18 cellular contexts compared by ENCODE assay signal in the genomic region with DNA sequence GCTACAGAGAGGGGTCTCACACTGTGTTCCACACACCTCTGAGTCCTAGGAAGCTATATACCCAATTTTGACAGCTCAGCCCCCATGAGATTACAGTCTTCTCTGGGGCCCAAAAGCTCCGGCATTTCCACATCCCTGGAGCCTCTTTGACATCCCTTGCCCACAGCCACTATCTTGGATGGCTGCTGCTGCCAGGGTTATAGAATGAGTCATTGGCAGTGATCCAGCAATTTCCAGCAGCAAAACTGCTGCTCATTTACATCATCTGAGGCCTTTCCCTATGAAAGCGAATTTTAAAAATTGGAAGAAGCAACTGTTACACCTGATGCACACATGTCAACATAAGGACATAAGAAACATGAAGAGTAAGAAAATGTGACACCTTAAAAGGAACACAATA.
A peak's percentile ranks its signal among the peaks of the same experiment; 100 is the strongest.
DNase-seq lines count a peak whose midpoint lies in the region; ATAC-seq, FAIRE-seq and TF ChIP-seq lines count a peak whose summit lies in the region.
"Had no signal": no experiment of that assay in that cellular context is flagged by ENCODE, and none has a peak within 500 bp of the region (broad histone marks: within the 10 kb centered on the region; RNA-seq: fewer than 3 reads in every experiment).

No MANE protein-coding gene starts in this region.

- H3K9ac ChIP-seq in fibroblast of lung (ENCODE audit: insufficient read depth, low read length) = no peak overlapping the region
- H3K9ac ChIP-seq in H9 (ENCODE audit: extremely low read depth, insufficient read length, low read length) = no peak overlapping the region

- no peak overlapping the region for H3K4me3 Mint-ChIP-seq in H9
- H3K4me3 Mint-ChIP-seq: GM23338, immature natural killer cell, nephron progenitor cell, WTC11 had no signal

- no peak overlapping the region for H2BK20ac ChIP-seq in H9 (ENCODE audit: low read depth, low read length, poor library complexity, severe bottlenecking)

- H4K5ac ChIP-seq in H9 (ENCODE audit: insufficient read length, low read depth, low read length) = no peak overlapping the region

- DNase-seq in HFF-Myc (ENCODE audit: extremely low read depth, low read depth) = peak; percentile 1
- peak; percentile 15 to 39 for DNase-seq in SJCRH30
- peak; percentile 1 to 63 for DNase-seq in fibroblast of lung (ENCODE audit: low read depth in 2 of 2)
- peak; percentile 43 for DNase-seq in retinal pigment epithelial cell (ENCODE audit: low read depth)
- DNase-seq in H9 = no peak
- no peak for DNase-seq in GM12891 (ENCODE audit: insufficient read length, low spot score)
- DNase-seq: DND-41; effector CD8-positive, alpha-beta T cell; immature natural killer cell; NCI-H774; nephron progenitor cell; Peyer's patch; retina had no signal

- peaks cover 7% of the 10 kb centered on the region for H3K27me3 Mint-ChIP-seq in H9 (ENCODE audit: low read depth)

- no peak for FAIRE-seq in GM12891 (lab: Jason Lieb, UNC)

- TF ChIP-seq CTCF in HFF-Myc (IDR thresholded peaks at IDR 0.05; ENCODE audit: low read depth, low read length, missing control alignments) (no peak), fibroblast of lung (conservative IDR thresholded peaks at IDR 0.05 in 1 of 2, IDR thresholded peaks at IDR 0.05 in 1 of 2; ENCODE audit: low read depth in 1 of 2, low read length in 2 of 2) (no peak), retinal pigment epithelial cell (conservative IDR thresholded peaks at IDR 0.05; ENCODE audit: low read depth, low read length) (no peak), H9 (conservative IDR thresholded peaks at IDR 0.05) (no peak)

- H4K8ac ChIP-seq in H9 (replicated peaks; ENCODE audit: insufficient read length, low read depth, low read length) = no peak overlapping the region

- no peaks in the 10 kb centered on the region for H3K36me3 Mint-ChIP-seq in H9 (ENCODE audit: insufficient read depth in 1 of 3, low read depth in 3 of 3)
- H3K36me3 Mint-ChIP-seq: immature natural killer cell, WTC11 had no signal

- H3K4ac ChIP-seq in H9 (ENCODE audit: low read depth, low read length) = no peak overlapping the region

- no peaks in the 10 kb centered on the region for H3K9me3 ChIP-seq in SJCRH30 (replicated peaks)
- H3K9me3 ChIP-seq in fibroblast of lung (ENCODE audit: control insufficient read depth, insufficient read depth, low read depth, low read length) = no peaks in the 10 kb centered on the region
- H3K9me3 ChIP-seq in H9 (ENCODE audit: control insufficient read depth, low read depth, low read length) = no peaks in the 10 kb centered on the region

- H2AK5ac ChIP-seq in H9 (ENCODE audit: insufficient read length, low read length) = no peak overlapping the region

- H4K91ac ChIP-seq in H9 (ENCODE audit: insufficient read length, low read depth, low read length) = no peak overlapping the region

- H2AFZ ChIP-seq in fibroblast of lung (ENCODE audit: low read length) = no peak overlapping the region
- H2AFZ ChIP-seq in H9 (ENCODE audit: low read length) = no peak overlapping the region
- H2AFZ ChIP-seq: GM23338 had no signal

- H3K27ac ChIP-seq in SJCRH30 (no peak overlapping the region), fibroblast of lung (ENCODE audit: insufficient read depth, low read length) (no peak overlapping the region), H9 (ENCODE audit: insufficient read length, low read depth, low read length) (no peak overlapping the region)
- H3K27ac ChIP-seq: C4-2B, gastroesophageal sphincter, Peyer's patch had no signal

- no peaks in the 10 kb centered on the region for H3K9me3 Mint-ChIP-seq in H9
- H3K9me3 Mint-ChIP-seq: GM23338 had no signal

- H2BK15ac ChIP-seq in H9 (ENCODE audit: low read depth, low read length) = no peak overlapping the region

- no peak overlapping the region for H2BK120ac ChIP-seq in H9 (ENCODE audit: low read depth, low read length, poor library complexity, severe bottlenecking)

- no peaks in the 10 kb centered on the region for H3K23me2 ChIP-seq in H9 (ENCODE audit: insufficient read length, low read depth, low read length, poor library complexity, severe bottlenecking)

- no peak overlapping the region for H3K4me2 ChIP-seq in fibroblast of lung (ENCODE audit: extremely low read depth, insufficient read depth, low read length)
- H3K4me2 ChIP-seq in H9 (ENCODE audit: insufficient read depth, insufficient read length, low read length) = no peak overlapping the region
- H3K4me2 ChIP-seq: GM23338 had no signal

- no peaks in the 10 kb centered on the region for H3K27me3 ChIP-seq in SJCRH30
- no peaks in the 10 kb centered on the region for H3K27me3 ChIP-seq in fibroblast of lung (ENCODE audit: control insufficient read depth, insufficient read depth, low read length)
- no peaks in the 10 kb centered on the region for H3K27me3 ChIP-seq in H9 (ENCODE audit: insufficient read depth, low read length)
- H3K27me3 ChIP-seq: gastroesophageal sphincter, Peyer's patch had no signal

- H3K27ac Mint-ChIP-seq in H9 = no peak overlapping the region
- H3K27ac Mint-ChIP-seq: GM23338, immature natural killer cell, nephron progenitor cell, WTC11 had no signal

- H3K23ac ChIP-seq in H9 (ENCODE audit: insufficient read length, low read depth, low read length) = no peak overlapping the region

- H4K20me1 ChIP-seq in fibroblast of lung (ENCODE audit: control insufficient read depth, extremely low read depth, insufficient read depth, low read length) = no peaks in the 10 kb centered on the region
- H4K20me1 ChIP-seq in H9 (ENCODE audit: control insufficient read depth, insufficient read depth, insufficient read length) = no peaks in the 10 kb centered on the region

- no peak overlapping the region for H2BK5ac ChIP-seq in H9 (ENCODE audit: insufficient read length, low read length)

- H3K4me1 ChIP-seq in SJCRH30 (no peaks in the 10 kb centered on the region), fibroblast of lung (ENCODE audit: control insufficient read depth, extremely low read depth, insufficient read depth, low read length) (no peaks in the 10 kb centered on the region), H9 (ENCODE audit: insufficient read depth, low read length) (no peaks in the 10 kb centered on the region)
- H3K4me1 ChIP-seq: gastroesophageal sphincter, Peyer's patch had no signal

- no peak overlapping the region for H2BK12ac ChIP-seq in H9 (ENCODE audit: insufficient read length, low read depth, low read length)

- no peaks in the 10 kb centered on the region for H3K36me3 ChIP-seq in SJCRH30
- no peaks in the 10 kb centered on the region for H3K36me3 ChIP-seq in fibroblast of lung (ENCODE audit: control insufficient read depth, insufficient read depth, low read length)
- H3K36me3 ChIP-seq: gastroesophageal sphincter, Peyer's patch had no signal

- no peaks in the 10 kb centered on the region for H3K79me2 ChIP-seq in fibroblast of lung (ENCODE audit: control insufficient read depth, insufficient read depth, low read length)
- no peaks in the 10 kb centered on the region for H3K79me2 ChIP-seq in H9 (ENCODE audit: insufficient read depth, low read length)

- H3K14ac ChIP-seq in H9 (ENCODE audit: insufficient read depth, low read length) = no peak overlapping the region

- H3K4me1 Mint-ChIP-seq in H9 = no peaks in the 10 kb centered on the region
- H3K4me1 Mint-ChIP-seq: GM23338, immature natural killer cell, nephron progenitor cell, WTC11 had no signal

- H3K4me3 ChIP-seq in HFF-Myc (replicated peaks; ENCODE audit: low read depth, low read length) (no peak overlapping the region), SJCRH30 (no peak overlapping the region), fibroblast of lung (replicated peaks in 1 of 4; ENCODE audit: control extremely low read depth in 1 of 4, insufficient read depth in 1 of 4, low read depth in 3 of 4, low read length in 4 of 4) (no peak overlapping the region), retinal pigment epithelial cell (ENCODE audit: low read length) (no peak overlapping the region)
- H3K4me3 ChIP-seq: gastroesophageal sphincter, GM23338, Peyer's patch had no signal

- WGBS in H9 (ENCODE audit: extremely low coverage, insufficient read length, low lambda C conversion rate) = no CpG with 5 or more reads among the region's 2 CpGs

- H3T11ph ChIP-seq in H9 (ENCODE audit: low read length) = no peak overlapping the region

- H3K79me1 ChIP-seq in H9 (ENCODE audit: insufficient read depth, low read depth, low read length, poor library complexity, severe bottlenecking) = no peaks in the 10 kb centered on the region

- no peak for TF ChIP-seq POLR2A in GM12891 (IDR thresholded peaks at IDR 0.05; ENCODE audit: low read depth, low read length)

- no peak overlapping the region for H3K56ac ChIP-seq in H9 (ENCODE audit: insufficient read length, low read depth, low read length)

- H3K18ac ChIP-seq in H9 (ENCODE audit: insufficient read length, low read depth, low read length) = no peak overlapping the region

- no peak for ATAC-seq in GM21381 (IDR thresholded peaks at IDR 0.05; ENCODE audit: unreplicated experiment)
- ATAC-seq: gastroesophageal sphincter, GM23338, WTC11 had no signal

TF ChIP-seq in GM12891, 5 proteins besides CTCF, POLR2A, EP300 and RAD21:
- TF ChIP-seq PAX5 (IDR thresholded peaks at IDR 0.05; ENCODE audit: insufficient read depth, low read length, severe bottlenecking) = no peak
- no peak for TF ChIP-seq SPI1 (IDR thresholded peaks at IDR 0.05; ENCODE audit: low read depth, low read length)
- no peak for TF ChIP-seq POU2F2 (IDR thresholded peaks at IDR 0.05; ENCODE audit: low read depth, low read length)
- TF ChIP-seq POLR2AphosphoS5 (IDR thresholded peaks at IDR 0.05; ENCODE audit: low read depth, low read length) = no peak
- no peak for TF ChIP-seq TAF1 (IDR thresholded peaks at IDR 0.05; ENCODE audit: low read depth, low read length)

Comparison
In these comparisons a context has a peak if more than half of its experiments do, and no peak if none do; other contexts are left out.
1. DNase-seq: peak in HFF-Myc (single experiment), SJCRH30 (2 of 2), fibroblast of lung (2 of 2) and retinal pigment epithelial cell (single experiment); none in H9 (single experiment) and GM12891 (single experiment).